In the genomic region with DNA sequence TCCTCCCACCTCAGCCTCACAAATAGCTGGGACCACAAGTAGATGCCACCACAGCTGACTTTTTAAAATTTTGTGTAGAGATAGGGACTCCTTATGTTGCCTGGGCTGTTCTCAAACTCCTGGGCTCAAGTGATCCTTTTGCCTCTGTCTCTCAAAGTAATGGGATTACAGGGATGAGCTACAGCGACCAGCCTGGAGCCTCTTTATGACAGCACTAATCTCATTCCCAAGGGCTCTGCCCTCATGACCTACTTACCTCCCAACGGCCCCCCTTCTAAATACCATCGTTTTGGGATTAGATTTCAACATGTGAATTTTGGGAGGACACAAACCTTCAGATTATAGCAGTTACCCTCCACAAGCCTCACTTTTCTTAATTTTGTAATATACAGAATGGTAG, we compare ENCODE assay signal across 19 cellular contexts.
DNase-seq lines count a peak whose midpoint lies in the region; ATAC-seq and TF ChIP-seq lines count a peak whose summit lies in the region.
"Had no signal": no experiment of that assay in that cellular context is flagged by ENCODE, and none has a peak within 500 bp of the region (broad histone marks: within the 10 kb centered on the region; RNA-seq: fewer than 3 reads in every experiment).

No MANE protein-coding gene starts in this region.

- TF ChIP-seq RAD21 in IMR-90 (IDR thresholded peaks at IDR 0.05; ENCODE audit: low read length): no peak

- H3K27me3 Mint-ChIP-seq in neural progenitor cell (ENCODE audit: insufficient read depth, low read depth): peaks cover 15% of the 10 kb centered on the region
- no peaks in the 10 kb centered on the region for H3K27me3 Mint-ChIP-seq in activated CD4-positive, alpha-beta memory T cell treated with anti-CD3 and anti-CD28 coated beads for 36 hours
- H3K27me3 Mint-ChIP-seq: CD4-positive, alpha-beta memory T cell had no signal

- no peak overlapping the region for H4K8ac ChIP-seq in IMR-90 (ENCODE audit: low read depth in 2 of 2, low read length in 2 of 2)

- peaks cover 3% of the 10 kb centered on the region for H3K4me1 Mint-ChIP-seq in neural progenitor cell
- H3K4me1 Mint-ChIP-seq in activated CD4-positive, alpha-beta memory T cell treated with anti-CD3 and anti-CD28 coated beads for 36 hours (ENCODE audit: low read depth): peaks cover 7% of the 10 kb centered on the region
- H3K4me1 Mint-ChIP-seq: CD14-positive monocyte; CD4-positive, alpha-beta memory T cell had no signal

- no peak overlapping the region for H3K18ac ChIP-seq in IMR-90 (ENCODE audit: low read depth, low read length)

- H4K20me1 ChIP-seq in IMR-90 (ENCODE audit: insufficient read depth, low read length) (no peaks in the 10 kb centered on the region), neural progenitor cell (ENCODE audit: low read depth) (no peaks in the 10 kb centered on the region)
- H4K20me1 ChIP-seq: BLaER1 had no signal

- no peak for TF ChIP-seq CTCF in IMR-90 (conservative IDR thresholded peaks at IDR 0.05; ENCODE audit: low read depth, low read length)
- no peak for TF ChIP-seq CTCF in neural progenitor cell (IDR thresholded peaks at IDR 0.05)

- H3K9me3 Mint-ChIP-seq in neural progenitor cell: peaks cover 14% of the 10 kb centered on the region
- peaks cover 10% of the 10 kb centered on the region for H3K9me3 Mint-ChIP-seq in activated CD4-positive, alpha-beta memory T cell treated with anti-CD3 and anti-CD28 coated beads for 36 hours

- H3K36me3 Mint-ChIP-seq in neural progenitor cell: no peaks in the 10 kb centered on the region
- peaks cover 2% of the 10 kb centered on the region for H3K36me3 Mint-ChIP-seq in activated CD4-positive, alpha-beta memory T cell treated with anti-CD3 and anti-CD28 coated beads for 36 hours
- H3K36me3 Mint-ChIP-seq: CD14-positive monocyte; CD4-positive, alpha-beta memory T cell had no signal

- no peak overlapping the region for H4K5ac ChIP-seq in IMR-90 (ENCODE audit: low read depth, low read length)

- H3K36me3 ChIP-seq in ACC112 (ENCODE audit: insufficient read depth, low read length) (no peaks in the 10 kb centered on the region), IMR-90 (ENCODE audit: control insufficient read depth, insufficient read depth, low read length) (no peaks in the 10 kb centered on the region), neural progenitor cell (no peaks in the 10 kb centered on the region)
- H3K36me3 ChIP-seq: BLaER1 had no signal

- dilution Hi-C loops in IMR-90 (cut with HindIII; ENCODE audit: low sequenced_read_pairs, unreplicated experiment): no loop called here

- no peaks in the 10 kb centered on the region for H3K79me1 ChIP-seq in IMR-90 (ENCODE audit: low read depth in 1 of 2, low read length in 2 of 2)

- TF ChIP-seq POLR2A in IMR-90 (IDR thresholded peaks at IDR 0.05; ENCODE audit: low read depth, low read length): no peak

- H3K9me3 ChIP-seq in IMR-90 (ENCODE audit: control insufficient read depth, insufficient read depth, low read length): peaks cover 8% of the 10 kb centered on the region
- H3K9me3 ChIP-seq in neural progenitor cell (ENCODE audit: low read depth): no peaks in the 10 kb centered on the region
- H3K9me3 ChIP-seq: BLaER1 had no signal

- H3K4me3 ChIP-seq in ACC112 (ENCODE audit: low read depth, low read length) (no peak overlapping the region), IMR-90 (ENCODE audit: insufficient read depth, low read depth, low read length) (no peak overlapping the region), neural progenitor cell (no peak overlapping the region)
- H3K4me3 ChIP-seq: A549, BLaER1, GM12878 had no signal

- no peak overlapping the region for H4K91ac ChIP-seq in IMR-90 (ENCODE audit: insufficient read depth, low read depth, low read length)

- DNase-seq in IMR-90: no peak
- peak; percentile 88 for DNase-seq in NCI-H82 treated with DMSO at 0.1 percent for 48 hours (lab: John Stamatoyannopoulos, UW; ENCODE audit: unreplicated experiment)
- DNase-seq in neural progenitor cell (ENCODE audit: low spot score): peak; percentile 56
- DNase-seq in activated CD4-positive, alpha-beta memory T cell treated with anti-CD3 and anti-CD28 coated beads for 36 hours: no peak
- DNase-seq in NCI-H226: no peak
- DNase-seq: Calu3; CD4-positive, alpha-beta memory T cell; DMS 273 treated with DMSO at 0.1 percent for 48 hours; DMS53; DND-41; EL; H9 had no signal

- WGBS in IMR-90 (ENCODE audit: extremely low coverage in 2 of 2, insufficient read length in 1 of 2), 2 experiments: no CpG with 5 or more reads among the region's 3 CpGs

- no peak overlapping the region for H2AK9ac ChIP-seq in IMR-90 (replicated peaks; ENCODE audit: low read depth, low read length, poor library complexity)

- no peak overlapping the region for H3K4me3 Mint-ChIP-seq in neural progenitor cell
- no peak overlapping the region for H3K4me3 Mint-ChIP-seq in activated CD4-positive, alpha-beta memory T cell treated with anti-CD3 and anti-CD28 coated beads for 36 hours
- H3K4me3 Mint-ChIP-seq: CD14-positive monocyte; CD4-positive, alpha-beta memory T cell; H9 had no signal

- peaks cover 9% of the 10 kb centered on the region for H3K9me1 ChIP-seq in IMR-90 (ENCODE audit: insufficient read depth, low read length)

- ATAC-seq in IMR-90 (ENCODE audit: low read depth) (no peak), GM21717 (IDR thresholded peaks at IDR 0.05; ENCODE audit: unreplicated experiment) (no peak)
- ATAC-seq: GM12878 had no signal

- H3K23ac ChIP-seq in IMR-90 (ENCODE audit: low read depth, low read length): no peak overlapping the region

- H3K79me2 ChIP-seq in ACC112 (ENCODE audit: control insufficient read depth, insufficient read depth, low read length, unreplicated experiment) (no peaks in the 10 kb centered on the region), neural progenitor cell (ENCODE audit: low read depth) (no peaks in the 10 kb centered on the region)

- H3K9ac ChIP-seq in IMR-90 (ENCODE audit: low read depth, low read length) (no peak overlapping the region), neural progenitor cell (no peak overlapping the region)
- H3K9ac ChIP-seq: BLaER1 had no signal

- H3K4me1 ChIP-seq in ACC112 (ENCODE audit: control insufficient read depth, insufficient read depth, low read length, unreplicated experiment): peaks cover 41% of the 10 kb centered on the region
- peaks cover 19% of the 10 kb centered on the region for H3K4me1 ChIP-seq in IMR-90 (ENCODE audit: control insufficient read depth, insufficient read depth, low read length)
- H3K4me1 ChIP-seq in neural progenitor cell: peaks cover 10% of the 10 kb centered on the region
- H3K4me1 ChIP-seq: BLaER1 had no signal

- CTCF ChIA-PET in IMR-90 (lab: Yijun Ruan, JAX): interaction anchor here (1.0 kb wide), 1 partner anchor 21 kb away, joined by 3 read pairs; no protein-coding TSS in a partner anchor
- CTCF ChIA-PET in activated CD4-positive, alpha-beta memory T cell treated with anti-CD3 and anti-CD28 coated beads for 36 hours (lab: Charles Lee): no interaction called here

- H3K56ac ChIP-seq in IMR-90 (ENCODE audit: extremely low read depth, insufficient read depth, low read length): no peak overlapping the region

- no peak overlapping the region for H3K4me2 ChIP-seq in IMR-90 (ENCODE audit: low read depth, low read length)
- H3K4me2 ChIP-seq in neural progenitor cell: no peak overlapping the region
- H3K4me2 ChIP-seq: A549, BLaER1 had no signal

- H2AFZ ChIP-seq in ACC112 (ENCODE audit: low read length, unreplicated experiment): no peak overlapping the region
- H2AFZ ChIP-seq in IMR-90 (replicated peaks; ENCODE audit: low read length, poor library complexity): no peak overlapping the region
- no peak overlapping the region for H2AFZ ChIP-seq in neural progenitor cell (replicated peaks)

- POLR2A ChIA-PET in IMR-90 (lab: Charles Lee; ENCODE audit: unreplicated experiment): no interaction called here
- POLR2A ChIA-PET in activated CD4-positive, alpha-beta memory T cell treated with anti-CD3 and anti-CD28 coated beads for 36 hours (lab: Charles Lee): no interaction called here

- no peak overlapping the region for H3K4ac ChIP-seq in IMR-90 (ENCODE audit: low read depth, low read length)

- H3K27me3 ChIP-seq in ACC112 (ENCODE audit: insufficient read depth, low read length) (no peaks in the 10 kb centered on the region), IMR-90 (ENCODE audit: control insufficient read depth, insufficient read depth, low read length) (no peaks in the 10 kb centered on the region), neural progenitor cell (peaks cover 25% of the 10 kb centered on the region)
- H3K27me3 ChIP-seq: BLaER1 had no signal

- H3K27ac Mint-ChIP-seq in neural progenitor cell: no peak overlapping the region
- no peak overlapping the region for H3K27ac Mint-ChIP-seq in activated CD4-positive, alpha-beta memory T cell treated with anti-CD3 and anti-CD28 coated beads for 36 hours
- H3K27ac Mint-ChIP-seq: CD14-positive monocyte had no signal

- H3K27ac ChIP-seq in ACC112 (ENCODE audit: low read depth, low read length): peak overlapping the region; percentile 1; the same call in 1 of the 2 replicates
- no peak overlapping the region for H3K27ac ChIP-seq in IMR-90 (ENCODE audit: insufficient read depth, low read length)
- no peak overlapping the region for H3K27ac ChIP-seq in neural progenitor cell
- H3K27ac ChIP-seq: 22Rv1, BLaER1 had no signal

- H3K14ac ChIP-seq in IMR-90 (replicated peaks; ENCODE audit: low read depth, low read length): no peak overlapping the region

- intact Hi-C loops in IMR-90 (cut with micrococcal nuclease): no loop called here
- intact Hi-C loops in activated CD4-positive, alpha-beta memory T cell treated with anti-CD3 and anti-CD28 coated beads for 36 hours (cut with micrococcal nuclease): no loop called here

- no peak overlapping the region for H2BK120ac ChIP-seq in IMR-90 (ENCODE audit: low read depth, low read length)

- peak overlapping the region; percentile 29; the same call in 1 of the 2 replicates for H2BK20ac ChIP-seq in IMR-90 (ENCODE audit: low read depth, low read length)

- no peak overlapping the region for H2BK5ac ChIP-seq in IMR-90 (ENCODE audit: low read depth, low read length, poor library complexity, severe bottlenecking)

- H3F3A ChIP-seq in neural progenitor cell (ENCODE audit: low read depth): peaks cover 10% of the 10 kb centered on the region

- no peak overlapping the region for H2BK15ac ChIP-seq in IMR-90 (ENCODE audit: low read depth, low read length)

- no peak overlapping the region for H2AK5ac ChIP-seq in IMR-90 (ENCODE audit: low read depth, low read length)

- in situ Hi-C loops in IMR-90 (cut with MboI; ENCODE audit: low sequenced_read_pairs): no loop called here

- no TSS peak for BruUV-seq in IMR-90 (replicated peaks; lab: Mats Ljungman, UMichigan)

TF ChIP-seq in IMR-90, 13 proteins besides CTCF, POLR2A, EP300 and RAD21 (continues in another document):
- TF ChIP-seq CEBPB (IDR thresholded peaks at IDR 0.05; ENCODE audit: low read depth, low read length): no peak
- TF ChIP-seq RCOR1 (IDR thresholded peaks at IDR 0.05; ENCODE audit: insufficient replicate concordance, low read length): no peak
- TF ChIP-seq MAZ (IDR thresholded peaks at IDR 0.05; ENCODE audit: borderline replicate concordance, low read depth, low read length): no peak
- TF ChIP-seq MXI1 (IDR thresholded peaks at IDR 0.05; ENCODE audit: borderline replicate concordance, low read depth, low read length): no peak
- no peak for TF ChIP-seq BHLHE40 (IDR thresholded peaks at IDR 0.05; ENCODE audit: low read depth, low read length)

Comparison
In these comparisons a context has a peak if more than half of its experiments do, and no peak if none do; other contexts are left out.
1. DNase-seq: peak in NCI-H82 treated with DMSO at 0.1 percent for 48 hours (single experiment) and neural progenitor cell (single experiment); none in IMR-90 (single experiment), activated CD4-positive, alpha-beta memory T cell treated with anti-CD3 and anti-CD28 coated beads for 36 hours (single experiment) and NCI-H226 (single experiment).